In genomic region chr21:44314128-44314527, GRCh38 we compare ENCODE assay signal across 1 cellular context.
TF ChIP-seq lines count a peak whose summit lies in the region.

No MANE protein-coding gene starts in this region.

TF ChIP-seq in HEK293, 187 proteins besides CTCF, POLR2A, EP300 and RAD21 (continued from another document):
- TF ChIP-seq ZNF518A (tag by site-specific recombination; conservative IDR thresholded peaks at IDR 0.05; ENCODE audit: low read depth) = no peak
